In the genomic region with DNA sequence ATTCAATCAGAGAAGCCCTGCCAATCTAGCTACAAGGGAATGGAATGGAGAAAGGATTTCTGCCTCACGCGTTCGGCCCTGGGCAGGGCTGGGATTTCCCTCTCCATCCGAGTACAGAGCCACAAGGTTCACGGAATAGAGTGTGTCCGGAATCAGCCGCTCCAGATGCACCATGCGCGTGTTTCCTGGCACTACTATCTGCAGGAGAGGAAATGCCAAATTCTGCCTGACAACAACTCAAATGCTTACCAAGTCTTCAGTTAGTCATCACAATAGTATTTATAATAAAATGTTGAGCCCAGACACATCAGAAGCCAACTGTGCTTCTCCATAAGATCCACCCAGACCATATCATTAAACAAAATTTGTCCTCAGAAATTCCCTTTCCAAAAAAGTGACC, we compare ENCODE assay signal across 3 cellular contexts.
TF ChIP-seq lines count a peak whose summit lies in the region.

No MANE protein-coding gene starts in this region.

TF ChIP-seq in IMR-90, 13 proteins besides CTCF, POLR2A, EP300 and RAD21:
- TF ChIP-seq RFX5 (IDR thresholded peaks at IDR 0.05; ENCODE audit: low read depth, low read length): peak; percentile 75; the same call in 1 of the 2 replicates
- no peak for TF ChIP-seq MXI1 (IDR thresholded peaks at IDR 0.05; ENCODE audit: borderline replicate concordance, low read depth, low read length)

TF ChIP-seq in H1, 55 proteins besides CTCF, POLR2A, EP300 and RAD21:
- TF ChIP-seq SP2 (IDR thresholded peaks at IDR 0.05; ENCODE audit: low read length) (no peak), TCF12 (IDR thresholded peaks at IDR 0.05; ENCODE audit: low read depth, low read length) (no peak), EGR1 (IDR thresholded peaks at IDR 0.05; ENCODE audit: borderline replicate concordance, low read depth, low read length) (no peak), CREB1 (IDR thresholded peaks at IDR 0.05) (no peak), HDAC6 (IDR thresholded peaks at IDR 0.05; ENCODE audit: low read depth, low read length) (no peak), SAP30 (IDR thresholded peaks at IDR 0.05; ENCODE audit: insufficient read depth, insufficient replicate concordance, low read length) (no peak), RFX5 (IDR thresholded peaks at IDR 0.05; ENCODE audit: borderline replicate concordance, low read depth, low read length) (no peak), CBX5 (IDR thresholded peaks at IDR 0.05; ENCODE audit: low read depth, low read length) (no peak), ASH2L (IDR thresholded peaks at IDR 0.05; ENCODE audit: low read length) (no peak), RXRA (IDR thresholded peaks at IDR 0.05; ENCODE audit: insufficient read depth, low read depth, low read length) (no peak), BCL11A (IDR thresholded peaks at IDR 0.05; ENCODE audit: low read depth in 2 of 2, low read length in 2 of 2) (no peak), JUND (IDR thresholded peaks at IDR 0.05; ENCODE audit: low read length) (no peak), RBBP5 (IDR thresholded peaks at IDR 0.05; ENCODE audit: borderline replicate concordance, low read depth, low read length) (no peak), SRF (IDR thresholded peaks at IDR 0.05; ENCODE audit: low read depth, low read length) (no peak), NANOG (IDR thresholded peaks at IDR 0.05; ENCODE audit: insufficient read depth, low read depth, low read length, poor library complexity, severe bottlenecking) (no peak), JUN (IDR thresholded peaks at IDR 0.05; ENCODE audit: low read depth, low read length) (no peak), PHF8 (conservative IDR thresholded peaks at IDR 0.05; ENCODE audit: low read depth, low read length) (no peak), TEAD4 (IDR thresholded peaks at IDR 0.05; ENCODE audit: low read depth, low read length) (no peak)
TF ChIP-seq in H1: peak in this region for 0.

TF ChIP-seq in SK-N-SH, 30 proteins besides CTCF, POLR2A, EP300 and RAD21:
- no peak for TF ChIP-seq JUND (IDR thresholded peaks at IDR 0.05)
- TF ChIP-seq, protein P1, sequence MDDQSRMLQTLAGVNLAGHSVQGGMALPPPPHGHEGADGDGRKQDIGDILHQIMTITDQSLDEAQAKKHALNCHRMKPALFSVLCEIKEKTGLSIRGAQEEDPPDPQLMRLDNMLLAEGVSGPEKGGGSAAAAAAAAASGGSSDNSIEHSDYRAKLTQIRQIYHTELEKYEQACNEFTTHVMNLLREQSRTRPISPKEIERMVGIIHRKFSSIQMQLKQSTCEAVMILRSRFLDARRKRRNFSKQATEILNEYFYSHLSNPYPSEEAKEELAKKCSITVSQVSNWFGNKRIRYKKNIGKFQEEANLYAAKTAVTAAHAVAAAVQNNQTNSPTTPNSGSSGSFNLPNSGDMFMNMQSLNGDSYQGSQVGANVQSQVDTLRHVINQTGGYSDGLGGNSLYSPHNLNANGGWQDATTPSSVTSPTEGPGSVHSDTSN (IDR thresholded peaks at IDR 0.05): no peak
- TF ChIP-seq RCOR1 (IDR thresholded peaks at IDR 0.05; ENCODE audit: low read length): no peak
- no peak for TF ChIP-seq FOXM1 (IDR thresholded peaks at IDR 0.05; ENCODE audit: low read depth)
- no peak for TF ChIP-seq FOXJ3 (CRISPR knock-in tag; IDR thresholded peaks at IDR 0.05)
- no peak for TF ChIP-seq POLR2AphosphoS5 (IDR thresholded peaks at IDR 0.05; ENCODE audit: low read depth, low read length)
- TF ChIP-seq EZH2phosphoT487 (IDR thresholded peaks at IDR 0.05; ENCODE audit: borderline replicate concordance, low read depth): no peak
- no peak for TF ChIP-seq GABPA (IDR thresholded peaks at IDR 0.05; ENCODE audit: low read depth)
- TF ChIP-seq RXRA (IDR thresholded peaks at IDR 0.05; ENCODE audit: borderline replicate concordance, low read depth): no peak
- TF ChIP-seq MEF2A (IDR thresholded peaks at IDR 0.05; ENCODE audit: borderline replicate concordance, low read depth): no peak
- TF ChIP-seq YY1 (IDR thresholded peaks at IDR 0.05; ENCODE audit: low read depth): no peak
- TF ChIP-seq CHD2 (IDR thresholded peaks at IDR 0.05; ENCODE audit: low read length, partially characterized antibody): no peak
